In genomic region chr10:127195041-127195506, GRCh38 we compare ENCODE assay signal across 10 cellular contexts. TPM values are rescaled to one million over a fixed set of nuclear protein-coding genes. Genes with fewer than 3 reads are reported as not detected.
DNase-seq lines count a peak whose midpoint lies in the region; ATAC-seq, FAIRE-seq and TF ChIP-seq lines count a peak whose summit lies in the region.
"Had no signal": no experiment of that assay in that cellular context is flagged by ENCODE, and none has a peak within 500 bp of the region (broad histone marks: within the 10 kb centered on the region; RNA-seq: fewer than 3 reads in every experiment).

No MANE protein-coding gene starts in this region.

- H3K9ac ChIP-seq in neuronal stem cell (ENCODE audit: low read depth, low read length, poor library complexity) = no peak overlapping the region

- in situ Hi-C loops in Panc1 (cut with HindIII; ENCODE audit: low pct_unique_long_range_greater_than_20kb, low sequenced_read_pairs) (no loop called here), G401 (cut with HindIII; ENCODE audit: low sequenced_read_pairs) (no loop called here)

- ATAC-seq in Panc1 = peak; percentile 68
- ATAC-seq in HG02678 (IDR thresholded peaks at IDR 0.05; ENCODE audit: unreplicated experiment) = no peak

- no peak overlapping the region for H4K8ac ChIP-seq in neuronal stem cell (ENCODE audit: low read depth, low read length)

- peak overlapping the region; percentile 43 to 46 for H3K4me3 ChIP-seq in Panc1 (ENCODE audit: low read depth in 2 of 2, low read length in 2 of 2)
- H3K4me3 ChIP-seq in neuronal stem cell (ENCODE audit: low read length in 2 of 2) = peak overlapping the region in 1 of 2 donors; percentile 20

- H3K27ac ChIP-seq in Panc1 (ENCODE audit: low read length) = no peak overlapping the region
- no peak overlapping the region for H3K27ac ChIP-seq in neuronal stem cell (replicated peaks; ENCODE audit: low read length)

- no peak overlapping the region for H3K4ac ChIP-seq in neuronal stem cell (ENCODE audit: low read length)

- POLR2A ChIA-PET in Panc1 (lab: Charles Lee) = no interaction called here

- H2BK5ac ChIP-seq in neuronal stem cell (ENCODE audit: low read length) = no peak overlapping the region

- BruUV-seq in Panc1 (replicated peaks; lab: Mats Ljungman, UMichigan) = no TSS peak

- no peak overlapping the region for H2AFZ ChIP-seq in neuronal stem cell (ENCODE audit: low read length)

- H2BK120ac ChIP-seq in neuronal stem cell (ENCODE audit: low read depth, low read length) = no peak overlapping the region

- no peak overlapping the region for H3K23ac ChIP-seq in neuronal stem cell (ENCODE audit: low read depth, low read length, poor library complexity)

- H3K18ac ChIP-seq in neuronal stem cell (ENCODE audit: low read length) = peak overlapping the region; percentile 49

- no peak for FAIRE-seq in GM12891 (lab: Jason Lieb, UNC)
- FAIRE-seq: endometrium had no signal

- H3K27me3 ChIP-seq in Panc1 (ENCODE audit: control insufficient read depth, insufficient read depth, low read length) = peaks cover 13% of the 10 kb centered on the region
- peaks cover 5 to 36% (median 10%) of the 10 kb centered on the region in 3 experiments for H3K27me3 ChIP-seq in neuronal stem cell (ENCODE audit: control insufficient read depth in 3 of 3, insufficient read depth in 3 of 3, low read depth in 1 of 3, low read length in 3 of 3)

- H2BK12ac ChIP-seq in neuronal stem cell (ENCODE audit: low read length) = no peak overlapping the region

- intact Hi-C loops in Panc1 (cut with micrococcal nuclease; ENCODE audit: unreplicated experiment) = no loop called here

- H3K9me3 ChIP-seq in Panc1 (ENCODE audit: control insufficient read depth, insufficient read depth, low read depth, low read length) (no peaks in the 10 kb centered on the region), neuronal stem cell (replicated peaks in 1 of 2; ENCODE audit: control insufficient read depth in 2 of 2, insufficient read depth in 1 of 2, low read depth in 1 of 2, low read length in 2 of 2) (no peaks in the 10 kb centered on the region)

- CTCF ChIA-PET in Panc1 (lab: Charles Lee) = interaction anchor here (0.7 kb wide), 1 partner anchor 18 kb away, joined by 5 read pairs; no protein-coding TSS in a partner anchor

- H2BK15ac ChIP-seq in neuronal stem cell (ENCODE audit: low read length) = no peak overlapping the region

- peaks cover 10% of the 10 kb centered on the region; the same call in 1 of the 2 replicates for H3K4me1 ChIP-seq in Panc1 (ENCODE audit: control insufficient read depth, insufficient read depth, low read length)
- H3K4me1 ChIP-seq in neuronal stem cell (ENCODE audit: control insufficient read depth in 2 of 2, insufficient read depth in 1 of 2, low read depth in 1 of 2, low read length in 2 of 2) = peaks cover 0 to 6% of the 10 kb centered on the region in 2 donors

- no CpG with 5 or more reads among the region's 28 CpGs for WGBS in neuronal stem cell (ENCODE audit: extremely low coverage in 2 of 2, insufficient read length in 2 of 2, insufficient replicate concordance in 1 of 2), 2 donors

- no peak overlapping the region for H2AK5ac ChIP-seq in neuronal stem cell (ENCODE audit: low read depth, low read length)

- DNase-seq in AG08395 (ENCODE audit: low spot score) = peak; percentile 51
- DNase-seq in Panc1 (ENCODE audit: low read depth, low spot score) = no peak
- peak; percentile 12 for DNase-seq in globus pallidus (ENCODE audit: low spot score)
- DNase-seq in neuronal stem cell (ENCODE audit: low spot score) = no peak
- DNase-seq in G401 (ENCODE audit: low spot score) = no peak
- DNase-seq in GM12891 (ENCODE audit: insufficient read length, low spot score) = no peak
- no peak for DNase-seq in 8988T
- DNase-seq: NCI-H2029 treated with DMSO at 0.1 percent for 48 hours had no signal

- no peak for TF ChIP-seq POLR2A in GM12891 (IDR thresholded peaks at IDR 0.05; ENCODE audit: low read depth, low read length)

- no peak overlapping the region for H3K14ac ChIP-seq in neuronal stem cell (ENCODE audit: low read length)

- peak overlapping the region; percentile 98 for H3K4me2 ChIP-seq in neuronal stem cell (ENCODE audit: insufficient read depth, low read length, poor library complexity, severe bottlenecking)

- H4K91ac ChIP-seq in neuronal stem cell (ENCODE audit: low read depth, low read length, poor library complexity) = no peak overlapping the region

- TF ChIP-seq CTCF in Panc1 (IDR thresholded peaks at IDR 0.05) = no peak

- no peaks in the 10 kb centered on the region for H3K79me1 ChIP-seq in neuronal stem cell (ENCODE audit: low read depth, low read length)

- no peaks in the 10 kb centered on the region for H3K36me3 ChIP-seq in Panc1 (ENCODE audit: control insufficient read depth, insufficient read depth, low read length)
- peaks cover 0 to 2% of the 10 kb centered on the region in 2 donors for H3K36me3 ChIP-seq in neuronal stem cell (replicated peaks in 1 of 2; ENCODE audit: control insufficient read depth in 2 of 2, insufficient read depth in 2 of 2, low read length in 2 of 2)

TF ChIP-seq in GM12891, 5 proteins besides CTCF, POLR2A, EP300 and RAD21:
- TF ChIP-seq POU2F2 (IDR thresholded peaks at IDR 0.05; ENCODE audit: low read depth, low read length) = no peak
- TF ChIP-seq TAF1 (IDR thresholded peaks at IDR 0.05; ENCODE audit: low read depth, low read length) = no peak
- TF ChIP-seq SPI1 (IDR thresholded peaks at IDR 0.05; ENCODE audit: low read depth, low read length) = no peak
- TF ChIP-seq POLR2AphosphoS5 (IDR thresholded peaks at IDR 0.05; ENCODE audit: low read depth, low read length) = no peak

RNA-seq across cellular contexts. Expression of gene INSYN2A, which starts 1.3 kb away (rescaled TPM):
- not detected for total RNA-seq in Panc1 (2021; ENCODE audit: unreplicated experiment)
- polyA plus RNA-seq in Panc1 (2012; ENCODE audit: insufficient read length) = not detected
- 0.04 TPM for polyA plus RNA-seq in neuronal stem cell (2013, experiment 1 of 2)
- 0.03 TPM for polyA plus RNA-seq in neuronal stem cell (2013, experiment 2 of 2)
- not detected in 2 replicates for total RNA-seq in G401 (2014; rRNA removed; shearing (Covaris generic))
- 0.01 TPM for polyA plus RNA-seq in GM12891 (2012; ENCODE audit: low read depth, missing spikeins)

Comparison
In these comparisons a context has a peak if more than half of its experiments do, and no peak if none do; other contexts are left out.
1. DNase-seq: peak in AG08395 (single experiment) and globus pallidus (single experiment); none in Panc1 (single experiment), neuronal stem cell (single experiment), G401 (single experiment), GM12891 (single experiment) and 8988T (single experiment).